In the genomic region with DNA sequence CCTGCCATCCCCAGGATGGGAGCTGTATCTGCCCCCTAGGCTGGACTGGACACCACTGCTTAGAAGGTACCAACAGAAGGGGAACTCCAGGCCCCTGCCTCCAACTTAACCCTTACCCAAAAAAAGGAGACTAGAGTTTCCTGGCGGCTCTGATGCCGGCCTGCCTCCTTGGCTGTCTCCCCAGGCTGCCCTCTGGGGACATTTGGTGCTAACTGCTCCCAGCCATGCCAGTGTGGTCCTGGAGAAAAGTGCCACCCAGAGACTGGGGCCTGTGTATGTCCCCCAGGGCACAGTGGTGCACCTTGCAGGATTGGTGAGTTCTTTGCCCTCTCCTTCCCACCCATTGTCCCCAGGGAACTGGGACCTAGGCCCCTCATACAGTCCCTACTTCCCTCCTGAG, we compare ENCODE assay signal across 34 cellular contexts. TPM values are rescaled to one million over a fixed set of nuclear protein-coding genes. Genes with fewer than 3 reads are reported as not detected.
"Had no signal": no experiment of that assay in that cellular context is flagged by ENCODE, and none has a peak within 500 bp of the region (broad histone marks: within the 10 kb centered on the region; RNA-seq: fewer than 3 reads in every experiment).

No MANE protein-coding gene starts in this region.

- ATAC-seq: activated T-cell treated with anti-CD3 and anti-CD28 coated beads, Interleukin-2, amount 50 U/mL, for 4 hours; activated T-helper 17 cell treated with anti-CD3 and anti-CD28 coated beads, Interleukin-2, amount 50 U/mL, for 72 hours; gastrocnemius medialis; naive thymus-derived CD4-positive, alpha-beta T cell; T-helper 17 cell had no signal

- H2AFZ ChIP-seq: hepatocyte, parathyroid adenoma had no signal

- FAIRE-seq: astrocyte, colon, endometrium had no signal

- H3K36me3 ChIP-seq: gastrocnemius medialis had no signal

- H3K27me3 ChIP-seq: brain microvascular endothelial cell, hepatocyte, right atrium auricular region, tibial artery had no signal

- H3K27ac ChIP-seq: brain microvascular endothelial cell, gastrocnemius medialis, hepatocyte, parathyroid adenoma, psoas muscle, right atrium auricular region, stomach, tibial artery had no signal

- H3K4me3 ChIP-seq: gastrocnemius medialis, hepatocyte, psoas muscle, right atrium auricular region, smooth muscle cell, stomach, tibial artery had no signal

- H3K9me3 ChIP-seq: gastrocnemius medialis, psoas muscle, right atrium auricular region, stomach, tibial artery had no signal

- DNase-seq: activated CD4-positive, alpha-beta memory T cell treated with anti-CD3 and anti-CD28 coated beads, Interleukin-2, amount 10 ng/mL, durations not matched to agents 7 days and 5 days; activated CD4-positive, alpha-beta T cell treated with anti-CD3 and anti-CD28 coated beads for 1 hour; activated CD4-positive, alpha-beta T cell treated with anti-CD3 and anti-CD28 coated beads, Interleukin-2, amount 10 ng/mL, durations not matched to agents 7 days and 5 days; activated gamma-delta T cell treated with Interleukin-2 at 50 U/mL for 16 hours; activated naive CD4-positive, alpha-beta T cell treated with anti-CD3 and anti-CD28 coated beads, Interleukin-2, amount 50 U/mL, for 16 hours; activated T-cell treated with anti-CD3 and anti-CD28 coated beads, Interleukin-2, amount 50 U/mL, for 4 hours; amniotic stem cell; brain microvascular endothelial cell; dermis blood vessel endothelial cell; effector CD4-positive, alpha-beta T cell; gastrocnemius medialis; islet precursor cell; left cardiac atrium; mammary epithelial cell; naive thymus-derived CD4-positive, alpha-beta T cell; stimulated activated CD4-positive, alpha-beta T cell treated with anti-CD3 and anti-CD28 coated beads, Interleukin-1b, Interleukin-23, amount 100 ng/mL, for 48 hours; stimulated activated CD4-positive, alpha-beta T cell treated with anti-CD3 and anti-CD28 coated beads, Interleukin-4, amount 100 ng/mL, for 4 hours; stimulated activated CD8-positive, alpha-beta memory T cell treated with anti-CD3 and anti-CD28 coated beads, Interleukin-4, amount 100 ng/mL, for 48 hours; stomach; T-helper 17 cell; T1000; tibial artery had no signal

- H3K4me1 ChIP-seq: gastrocnemius medialis, parathyroid adenoma, psoas muscle had no signal

- H3K9ac ChIP-seq: parathyroid adenoma had no signal

- H3K79me2 ChIP-seq: hepatocyte, parathyroid adenoma had no signal

RNA-seq across cellular contexts. Expression of a gene that starts 8.1 kb away (rescaled TPM):
- total RNA-seq: activated CD4-positive, alpha-beta memory T cell treated with anti-CD3 and anti-CD28 coated beads, Interleukin-2, amount 10 ng/mL, durations not matched to agents 7 days and 5 days; activated CD4-positive, alpha-beta T cell treated with anti-CD3 and anti-CD28 coated beads, Interleukin-2, amount 10 ng/mL, durations not matched to agents 7 days and 5 days; activated T-cell treated with anti-CD3 and anti-CD28 coated beads, Interleukin-2, amount 50 U/mL, for 4 hours; activated T-helper 17 cell treated with anti-CD3 and anti-CD28 coated beads, Interleukin-2, amount 50 U/mL, for 72 hours; epithelial cell of proximal tubule; gastrocnemius medialis; hepatocyte; left cardiac atrium; mammary epithelial cell; naive thymus-derived CD4-positive, alpha-beta T cell; psoas muscle; right atrium auricular region; smooth muscle cell; T-helper 17 cell; ureter had no signal
- polyA plus RNA-seq: hepatocyte; mammary epithelial cell; naive thymus-derived CD4-positive, alpha-beta T cell; neural cell; smooth muscle cell had no signal

RNA-seq across cellular contexts. Expression of a gene that starts 18.8 kb away (rescaled TPM):
- total RNA-seq: activated T-helper 17 cell treated with anti-CD3 and anti-CD28 coated beads, Interleukin-2, amount 50 U/mL, for 72 hours had no signal
- polyA plus RNA-seq: neural cell had no signal

RNA-seq across cellular contexts. Expression of a gene that starts 51.6 kb away (rescaled TPM):
- total RNA-seq: dermis blood vessel endothelial cell, epithelial cell of proximal tubule, mammary epithelial cell had no signal
- polyA plus RNA-seq: hepatocyte, mammary epithelial cell had no signal

RNA-seq across cellular contexts. Expression of a gene that starts 53.4 kb away (rescaled TPM):
- total RNA-seq: dermis blood vessel endothelial cell, epithelial cell of proximal tubule, gastrocnemius medialis, hepatocyte, mammary epithelial cell, right atrium auricular region, T-helper 17 cell had no signal
- polyA plus RNA-seq: hepatocyte; mammary epithelial cell; naive thymus-derived CD4-positive, alpha-beta T cell had no signal
